In genomic region chr5:73437126-73438047, GRCh38 we compare ENCODE assay signal across 9 cellular contexts. TPM values are rescaled to one million over a fixed set of nuclear protein-coding genes. Genes with fewer than 3 reads are reported as not detected.
DNase-seq lines count a peak whose midpoint lies in the region; ATAC-seq and TF ChIP-seq lines count a peak whose summit lies in the region.
"Had no signal": no experiment of that assay in that cellular context is flagged by ENCODE, and none has a peak within 500 bp of the region (broad histone marks: within the 10 kb centered on the region; RNA-seq: fewer than 3 reads in every experiment).

No MANE protein-coding gene starts in this region.

- no peak for ATAC-seq in GM18873 (IDR thresholded peaks at IDR 0.05; ENCODE audit: low FRiP score, unreplicated experiment)
- ATAC-seq in HG02981 (IDR thresholded peaks at IDR 0.05; ENCODE audit: unreplicated experiment), result no peak

- H3K79me2 ChIP-seq in PC-9 (ENCODE audit: low read depth), result no peaks in the 10 kb centered on the region

- H3K9me3 ChIP-seq in BLaER1 treated with 17β-estradiol and CSF1 and Interleukin-3, amounts not matched to agents 10 nM and 100 nM (replicated peaks in 1 of 11), result peaks cover 11 to 23% (median 20%) of the 10 kb centered on the region in 11 experiments; a peak in 21 of 22 replicates
- H3K9me3 ChIP-seq in PC-9 (ENCODE audit: insufficient read depth, low read depth), result no peaks in the 10 kb centered on the region
- H3K9me3 ChIP-seq: neutrophil had no signal

- H3K9ac ChIP-seq in BLaER1 treated with 17β-estradiol and CSF1 and Interleukin-3, amounts not matched to agents 10 nM and 100 nM, result no peak overlapping the region

- H3K9me2 ChIP-seq in PC-9 (ENCODE audit: insufficient read depth), result no peaks in the 10 kb centered on the region

- peaks cover 0 to 14% (median 0%) of the 10 kb centered on the region in 10 experiments; a peak in 3 of 20 replicates for H3K4me1 ChIP-seq in BLaER1 treated with 17β-estradiol and CSF1 and Interleukin-3, amounts not matched to agents 10 nM and 100 nM
- peaks cover 22% of the 10 kb centered on the region for H3K4me1 ChIP-seq in PC-9 (replicated peaks; ENCODE audit: insufficient read depth)

- peak overlapping the region in 6 of 11 experiments; percentile 1 to 64 (median 35); a peak in 8 of 22 replicates for H3K4me2 ChIP-seq in BLaER1 treated with 17β-estradiol and CSF1 and Interleukin-3, amounts not matched to agents 10 nM and 100 nM
- no peak overlapping the region for H3K4me2 ChIP-seq in PC-9

- TF ChIP-seq CTCF in PC-9 (conservative IDR thresholded peaks at IDR 0.05), result no peak

- POLR2A ChIA-PET in PC-9 (lab: Charles Lee; ENCODE audit: unreplicated experiment), result no interaction called here

- BruUV-seq in PC-9 (replicated peaks; lab: Mats Ljungman, UMichigan), result no TSS peak

- H3F3A ChIP-seq in PC-9 (ENCODE audit: insufficient read depth, low read depth), result 0 out of 2 replicates have a peak, but pooled peaks cover 13% of the 10 kb centered on the region

- DNase-seq in HuH-7.5 (ENCODE audit: low spot score) (peak; percentile 66), amniotic epithelial cell (ENCODE audit: low read depth) (peak; percentile 54), iPS-NIHi7 (ENCODE audit: extremely low spot score) (peak; percentile 74), stromal cell of bone marrow (ENCODE audit: low read depth) (peak; percentile 52), PC-9 (no peak)

- H2AFZ ChIP-seq in PC-9, result no peak overlapping the region

- peaks cover 95 to 100% (median 99%) of the 10 kb centered on the region in 11 experiments for H3K27me3 ChIP-seq in BLaER1 treated with 17β-estradiol and CSF1 and Interleukin-3, amounts not matched to agents 10 nM and 100 nM
- no peaks in the 10 kb centered on the region for H3K27me3 ChIP-seq in PC-9 (ENCODE audit: insufficient read depth, low read depth)

- H4K20me1 ChIP-seq in BLaER1 treated with 17β-estradiol and CSF1 and Interleukin-3, amounts not matched to agents 10 nM and 100 nM, result peaks cover 0 to 67% (median 49%) of the 10 kb centered on the region in 11 experiments; a peak in 18 of 22 replicates
- H4K20me1 ChIP-seq in PC-9 (ENCODE audit: insufficient read depth), result no peaks in the 10 kb centered on the region

- no peak overlapping the region for H3K27ac ChIP-seq in BLaER1 treated with 17β-estradiol and CSF1 and Interleukin-3, amounts not matched to agents 10 nM and 100 nM
- H3K27ac ChIP-seq in PC-9, result no peak overlapping the region
- H3K27ac ChIP-seq: neutrophil had no signal

- intact Hi-C loops in PC-9 (cut with micrococcal nuclease; ENCODE audit: unreplicated experiment), result no loop called here

- H3K36me3 ChIP-seq in BLaER1 treated with 17β-estradiol and CSF1 and Interleukin-3, amounts not matched to agents 10 nM and 100 nM, result no peaks in the 10 kb centered on the region
- no peaks in the 10 kb centered on the region for H3K36me3 ChIP-seq in PC-9 (ENCODE audit: low read depth)
- H3K36me3 ChIP-seq: neutrophil had no signal

- peak overlapping the region in 6 of 10 experiments; percentile 17 to 38 (median 29); a peak in 7 of 20 replicates for H3K4me3 ChIP-seq in BLaER1 treated with 17β-estradiol and CSF1 and Interleukin-3, amounts not matched to agents 10 nM and 100 nM
- no peak overlapping the region for H3K4me3 ChIP-seq in PC-9

- CTCF ChIA-PET in PC-9 (lab: Charles Lee), result no interaction called here

RNA-seq across cellular contexts. Expression of gene FOXD1, which starts 11.2 kb away (rescaled TPM):
- 4.0 and 4.1 TPM in 2 replicates for total RNA-seq in PC-9 (2021)

Comparison
In these comparisons a context has a peak if more than half of its experiments do, and no peak if none do; other contexts are left out.
1. DNase-seq: peak in HuH-7.5 (single experiment), amniotic epithelial cell (single experiment), iPS-NIHi7 (single experiment) and stromal cell of bone marrow (single experiment); none in PC-9 (0 of 2).